ENCODE assay signal across 2 cellular contexts in the genomic region with DNA sequence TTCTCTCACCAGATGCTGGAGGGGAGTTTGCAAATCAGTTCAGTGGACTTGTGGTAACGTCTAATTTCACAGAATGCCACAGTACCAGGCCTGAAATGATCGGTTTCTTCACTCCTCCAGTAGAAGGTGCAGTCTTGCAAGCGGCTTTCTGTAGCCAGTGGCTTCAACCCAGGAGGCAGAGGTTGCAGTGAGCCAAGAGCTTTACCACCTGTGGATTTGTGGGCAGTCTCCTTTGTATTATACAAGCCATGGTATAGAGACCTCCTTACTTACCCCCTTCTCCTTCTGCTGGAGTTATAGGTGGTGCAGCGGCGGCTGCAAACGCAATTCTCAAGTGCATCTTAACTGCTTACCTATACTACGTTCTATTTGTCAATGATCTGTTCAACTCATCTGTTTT.
TF ChIP-seq lines count a peak whose summit lies in the region.

No MANE protein-coding gene starts in this region.

TF ChIP-seq in GM23338, 12 proteins besides CTCF, POLR2A, EP300 and RAD21 (continues in another document):
- no peak for TF ChIP-seq CREB1 (CRISPR knock-in tag; IDR thresholded peaks at IDR 0.05; ENCODE audit: low read depth)
- TF ChIP-seq ZNF331 (CRISPR knock-in tag; IDR thresholded peaks at IDR 0.05; ENCODE audit: low read depth), result no peak
- TF ChIP-seq, protein P1, sequence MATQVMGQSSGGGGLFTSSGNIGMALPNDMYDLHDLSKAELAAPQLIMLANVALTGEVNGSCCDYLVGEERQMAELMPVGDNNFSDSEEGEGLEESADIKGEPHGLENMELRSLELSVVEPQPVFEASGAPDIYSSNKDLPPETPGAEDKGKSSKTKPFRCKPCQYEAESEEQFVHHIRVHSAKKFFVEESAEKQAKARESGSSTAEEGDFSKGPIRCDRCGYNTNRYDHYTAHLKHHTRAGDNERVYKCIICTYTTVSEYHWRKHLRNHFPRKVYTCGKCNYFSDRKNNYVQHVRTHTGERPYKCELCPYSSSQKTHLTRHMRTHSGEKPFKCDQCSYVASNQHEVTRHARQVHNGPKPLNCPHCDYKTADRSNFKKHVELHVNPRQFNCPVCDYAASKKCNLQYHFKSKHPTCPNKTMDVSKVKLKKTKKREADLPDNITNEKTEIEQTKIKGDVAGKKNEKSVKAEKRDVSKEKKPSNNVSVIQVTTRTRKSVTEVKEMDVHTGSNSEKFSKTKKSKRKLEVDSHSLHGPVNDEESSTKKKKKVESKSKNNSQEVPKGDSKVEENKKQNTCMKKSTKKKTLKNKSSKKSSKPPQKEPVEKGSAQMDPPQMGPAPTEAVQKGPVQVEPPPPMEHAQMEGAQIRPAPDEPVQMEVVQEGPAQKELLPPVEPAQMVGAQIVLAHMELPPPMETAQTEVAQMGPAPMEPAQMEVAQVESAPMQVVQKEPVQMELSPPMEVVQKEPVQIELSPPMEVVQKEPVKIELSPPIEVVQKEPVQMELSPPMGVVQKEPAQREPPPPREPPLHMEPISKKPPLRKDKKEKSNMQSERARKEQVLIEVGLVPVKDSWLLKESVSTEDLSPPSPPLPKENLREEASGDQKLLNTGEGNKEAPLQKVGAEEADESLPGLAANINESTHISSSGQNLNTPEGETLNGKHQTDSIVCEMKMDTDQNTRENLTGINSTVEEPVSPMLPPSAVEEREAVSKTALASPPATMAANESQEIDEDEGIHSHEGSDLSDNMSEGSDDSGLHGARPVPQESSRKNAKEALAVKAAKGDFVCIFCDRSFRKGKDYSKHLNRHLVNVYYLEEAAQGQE (IDR thresholded peaks at IDR 0.05; ENCODE audit: unreplicated experiment), result no peak
- TF ChIP-seq, protein P2, sequence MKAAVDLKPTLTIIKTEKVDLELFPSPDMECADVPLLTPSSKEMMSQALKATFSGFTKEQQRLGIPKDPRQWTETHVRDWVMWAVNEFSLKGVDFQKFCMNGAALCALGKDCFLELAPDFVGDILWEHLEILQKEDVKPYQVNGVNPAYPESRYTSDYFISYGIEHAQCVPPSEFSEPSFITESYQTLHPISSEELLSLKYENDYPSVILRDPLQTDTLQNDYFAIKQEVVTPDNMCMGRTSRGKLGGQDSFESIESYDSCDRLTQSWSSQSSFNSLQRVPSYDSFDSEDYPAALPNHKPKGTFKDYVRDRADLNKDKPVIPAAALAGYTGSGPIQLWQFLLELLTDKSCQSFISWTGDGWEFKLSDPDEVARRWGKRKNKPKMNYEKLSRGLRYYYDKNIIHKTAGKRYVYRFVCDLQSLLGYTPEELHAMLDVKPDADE (IDR thresholded peaks at IDR 0.05), result no peak
- TF ChIP-seq ZNF114 (CRISPR knock-in tag; IDR thresholded peaks at IDR 0.05), result no peak
- no peak for TF ChIP-seq EZH2phosphoT487 (IDR thresholded peaks at IDR 0.05; ENCODE audit: unreplicated experiment)
- no peak for TF ChIP-seq JUNB (IDR thresholded peaks at IDR 0.05; ENCODE audit: unreplicated experiment)
- TF ChIP-seq STAT1 (IDR thresholded peaks at IDR 0.05; ENCODE audit: unreplicated experiment), result no peak
- TF ChIP-seq EZH2 (IDR thresholded peaks at IDR 0.05; ENCODE audit: low read depth, unreplicated experiment), result no peak
- no peak for TF ChIP-seq POLR2AphosphoS5 (IDR thresholded peaks at IDR 0.05; ENCODE audit: low read depth)

TF ChIP-seq in H1, 55 proteins besides CTCF, POLR2A, EP300 and RAD21:
- no peak for TF ChIP-seq SUZ12 (IDR thresholded peaks at IDR 0.05; ENCODE audit: low read length)
- TF ChIP-seq HDAC2 (IDR thresholded peaks at IDR 0.05; ENCODE audit: borderline replicate concordance in 1 of 2, low read depth in 2 of 2, low read length in 2 of 2), result no peak
- TF ChIP-seq JUND (IDR thresholded peaks at IDR 0.05; ENCODE audit: low read length), result no peak
- no peak for TF ChIP-seq SP2 (IDR thresholded peaks at IDR 0.05; ENCODE audit: low read length)
- TF ChIP-seq SP1 (IDR thresholded peaks at IDR 0.05; ENCODE audit: low read depth, low read length), result no peak
- TF ChIP-seq SAP30 (IDR thresholded peaks at IDR 0.05; ENCODE audit: insufficient read depth, insufficient replicate concordance, low read length), result no peak
- no peak for TF ChIP-seq CHD1 (IDR thresholded peaks at IDR 0.05; ENCODE audit: low read depth, low read length)
- no peak for TF ChIP-seq ASH2L (IDR thresholded peaks at IDR 0.05; ENCODE audit: low read length)
- no peak for TF ChIP-seq ZNF274 (IDR thresholded peaks at IDR 0.05; ENCODE audit: borderline replicate concordance, extremely low read depth, low read length)
- TF ChIP-seq POLR2AphosphoS5 (IDR thresholded peaks at IDR 0.05; ENCODE audit: low read depth, low read length), result no peak
- TF ChIP-seq CTBP2 (IDR thresholded peaks at IDR 0.05; ENCODE audit: borderline replicate concordance, insufficient read depth, insufficient read length, low read length), result no peak
- TF ChIP-seq TBP (IDR thresholded peaks at IDR 0.05; ENCODE audit: low read depth, low read length), result no peak
- TF ChIP-seq, protein P3, sequence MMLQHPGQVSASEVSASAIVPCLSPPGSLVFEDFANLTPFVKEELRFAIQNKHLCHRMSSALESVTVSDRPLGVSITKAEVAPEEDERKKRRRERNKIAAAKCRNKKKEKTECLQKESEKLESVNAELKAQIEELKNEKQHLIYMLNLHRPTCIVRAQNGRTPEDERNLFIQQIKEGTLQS (IDR thresholded peaks at IDR 0.05; ENCODE audit: insufficient read depth, low read depth, low read length), result no peak
- no peak for TF ChIP-seq SRF (IDR thresholded peaks at IDR 0.05; ENCODE audit: low read depth, low read length)
- TF ChIP-seq RXRA (IDR thresholded peaks at IDR 0.05; ENCODE audit: insufficient read depth, low read depth, low read length), result no peak
- no peak for TF ChIP-seq FOSL1 (IDR thresholded peaks at IDR 0.05; ENCODE audit: insufficient read depth, low read depth, low read length)
